4 cellular contexts compared by ENCODE assay signal in genomic region chr16:5203675-5204074, GRCh38.
DNase-seq lines count a peak whose midpoint lies in the region; ATAC-seq, FAIRE-seq and TF ChIP-seq lines count a peak whose summit lies in the region.
"Not testable (repeated sequence)": the region's sequence is repeated elsewhere in the genome, so short reads cannot be mapped to it uniquely, and the experiment has no call there.

No MANE protein-coding gene starts in this region.

- WGBS in K562 (ENCODE audit: insufficient coverage, low coverage, missing lambda C conversion rate) = 5% methylated on average over 10 of the region's 14 CpGs
- WGBS in HepG2 (ENCODE audit: low lambda C conversion rate) = 71% methylated on average over 14 of the region's 14 CpGs

- POLR2A ChIA-PET in K562 (lab: Yijun Ruan, JAX); HepG2 (lab: Yijun Ruan, JAX): not testable (repeated sequence)

- H3K4me2 ChIP-seq in K562 (ENCODE audit: insufficient read depth, low read length); HepG2 (ENCODE audit: low read depth, low read length): not testable (repeated sequence)

- not testable (repeated sequence) for H2AFZ ChIP-seq in K562 (ENCODE audit: low read depth, low read length); HepG2 (ENCODE audit: low read length)

- not testable (repeated sequence) for ATAC-seq in K562, HepG2

- not testable (repeated sequence) for H3K27me3 ChIP-seq in K562 (ENCODE audit: control insufficient read depth in 2 of 2, insufficient read depth in 2 of 2, low read length in 2 of 2); HepG2 (ENCODE audit: control insufficient read depth in 1 of 2, insufficient read depth in 2 of 2, low read length in 2 of 2)

- in situ Hi-C loops in K562 (cut with MboI); HepG2 (cut with HindIII; ENCODE audit: extremely low pct_ligation_motif_present, low pct_unique_long_range_greater_than_20kb): not testable (repeated sequence)

- not testable (repeated sequence) for H3K4me1 ChIP-seq in K562 (replicated peaks in 1 of 2; ENCODE audit: control insufficient read depth in 2 of 2, insufficient read depth in 2 of 2, low read length in 2 of 2); HepG2 (ENCODE audit: insufficient read depth, low read length)

- H3K9me3 ChIP-seq in K562 (replicated peaks; ENCODE audit: control insufficient read depth, insufficient read depth, low read depth, low read length); HepG2 (ENCODE audit: low read length): not testable (repeated sequence)

- TF ChIP-seq CTCF in K562 (IDR thresholded peaks at IDR 0.05 in 2 of 3, conservative IDR thresholded peaks at IDR 0.05 in 1 of 3; ENCODE audit: insufficient read depth in 2 of 3, low read depth in 1 of 3, low read length in 3 of 3); HepG2 (CRISPR knock-in tag; IDR thresholded peaks at IDR 0.05): not testable (repeated sequence)

- not testable (repeated sequence) for H3K9me1 ChIP-seq in K562 (ENCODE audit: control insufficient read depth, insufficient read depth, low read length)

- not testable (repeated sequence) for BruUV-seq in K562 (replicated peaks; lab: Mats Ljungman, UMichigan); HepG2 (replicated peaks; lab: Mats Ljungman, UMichigan)

- not testable (repeated sequence) for TF ChIP-seq POLR2A in K562 (conservative IDR thresholded peaks at IDR 0.05); HepG2 (IDR thresholded peaks at IDR 0.05; ENCODE audit: insufficient read depth in 1 of 2, low read depth in 2 of 2, low read length in 2 of 2)

- peak; percentile 9 for DNase-seq in activated effector memory CD4-positive, alpha-beta T cell treated with anti-CD3 and anti-CD28 coated beads, Interleukin-2, amount 50 U/mL, for 16 hours
- not testable (repeated sequence) for DNase-seq in K562 (ENCODE audit: extremely low read depth in 1 of 4, low spot score in 3 of 4); HepG2 (ENCODE audit: low spot score)
- peak; percentile 45 for DNase-seq in mesenteric fat pad (ENCODE audit: low spot score)

- intact Hi-C loops in K562 (cut with micrococcal nuclease); HepG2 (cut with micrococcal nuclease; ENCODE audit: unreplicated experiment): not testable (repeated sequence)

- not testable (repeated sequence) for H3K9ac ChIP-seq in K562 (ENCODE audit: insufficient read depth in 1 of 2, low read depth in 2 of 2, low read length in 2 of 2); HepG2 (ENCODE audit: insufficient read depth, low read depth, low read length)

- TF ChIP-seq RAD21 in K562 (CRISPR knock-in tag; conservative IDR thresholded peaks at IDR 0.05 in 1 of 2, IDR thresholded peaks at IDR 0.05 in 1 of 2); HepG2 (CRISPR knock-in tag; IDR thresholded peaks at IDR 0.05): not testable (repeated sequence)

- CTCF ChIA-PET in K562 (lab: Yijun Ruan, JAX; ENCODE audit: low intra/inter-chr PET ratio); HepG2 (lab: Yijun Ruan, JAX; ENCODE audit: low intra/inter-chr PET ratio, low total read pairs): not testable (repeated sequence)

- not testable (repeated sequence) for H3K27ac ChIP-seq in K562 (ENCODE audit: extremely low read depth, low read depth, low read length); HepG2 (ENCODE audit: extremely low read length, insufficient read depth, low read length)

- not testable (repeated sequence) for H3K36me3 ChIP-seq in K562 (ENCODE audit: control insufficient read depth, insufficient read depth, low read length); HepG2 (replicated peaks in 1 of 2; ENCODE audit: control insufficient read depth in 1 of 2, insufficient read depth in 2 of 2, low read length in 2 of 2)

- H4K20me1 ChIP-seq in K562 (replicated peaks; ENCODE audit: control insufficient read depth, insufficient read depth, low read length); HepG2 (ENCODE audit: insufficient read depth, low read length): not testable (repeated sequence)

- FAIRE-seq in K562 (lab: Jason Lieb, UNC); HepG2 (lab: Jason Lieb, UNC): not testable (repeated sequence)

- H3K79me2 ChIP-seq in K562 (ENCODE audit: control insufficient read depth, insufficient read depth, low read length); HepG2 (ENCODE audit: insufficient read depth, low read length): not testable (repeated sequence)

- not testable (repeated sequence) for TF ChIP-seq EP300 in K562 (IDR thresholded peaks at IDR 0.05; ENCODE audit: low read length); HepG2 (IDR thresholded peaks at IDR 0.05; ENCODE audit: low read depth in 2 of 2, low read length in 2 of 2); HepG2 (CRISPR knock-in tag; IDR thresholded peaks at IDR 0.05; ENCODE audit: borderline replicate concordance)

- H3K4me3 ChIP-seq in K562; HepG2 (replicated peaks in 1 of 3; ENCODE audit: insufficient read depth in 1 of 3, low read depth in 2 of 3, low read length in 3 of 3): not testable (repeated sequence)

TF ChIP-seq in K562, 482 proteins besides CTCF, POLR2A, EP300 and RAD21:
- peak; percentile 39 for TF ChIP-seq TFE3 (CRISPR knock-in tag; IDR thresholded peaks at IDR 0.05)

TF ChIP-seq in HepG2, 621 proteins besides CTCF, POLR2A, EP300 and RAD21:
- peak; percentile 89 for TF ChIP-seq PCBP1 (IDR thresholded peaks at IDR 0.05; ENCODE audit: borderline replicate concordance, low read depth, low read length)
- TF ChIP-seq MNT (IDR thresholded peaks at IDR 0.05) = peak; percentile 29; the same call in 1 of the 2 replicates
- peak; percentile 93 for TF ChIP-seq HNRNPK (IDR thresholded peaks at IDR 0.05; ENCODE audit: low read depth, low read length, poor library complexity, severe bottlenecking)
- peak; percentile 54; the same call in 1 of the 2 replicates for TF ChIP-seq RAD51 (IDR thresholded peaks at IDR 0.05; ENCODE audit: borderline replicate concordance)
